Comparison of ENCODE assay signal across 17 cellular contexts in genomic region chr1:179984942-179985341, GRCh38.
"Had no signal": no experiment of that assay in that cellular context is flagged by ENCODE, and none has a peak within 500 bp of the region (broad histone marks: within the 10 kb centered on the region; RNA-seq: fewer than 3 reads in every experiment).

No MANE protein-coding gene starts in this region.

- H3K9me3 ChIP-seq: breast epithelium, psoas muscle, stomach had no signal

- DNase-seq: activated CD4-positive, alpha-beta T cell treated with anti-CD3 and anti-CD28 coated beads, Interleukin-2, amount 50 U/mL, for 48 hours; activated CD8-positive, alpha-beta memory T cell treated with anti-CD3 and anti-CD28 coated beads, Interleukin-2, amount 10 ng/mL, durations not matched to agents 7 days and 5 days; activated gamma-delta T cell treated with Interleukin-2 at 50 U/mL for 16 hours; foreskin keratinocyte; left ventricle myocardium inferior; mammary epithelial cell; naive B cell; psoas muscle; right cardiac atrium; stimulated activated CD4-positive, alpha-beta T cell treated with anti-CD3 and anti-CD28 coated beads, Interleukin-2, amount 100 ng/mL, for 24 hours; stomach; SW 1271; T-helper 2 cell; trophoblast cell; WERI-Rb-1 had no signal

- H3K36me3 ChIP-seq: breast epithelium had no signal

- H3K27ac ChIP-seq: breast epithelium, coronary artery, foreskin keratinocyte, left ventricle myocardium inferior, psoas muscle, stomach, WERI-Rb-1 had no signal

- H3K4me3 Mint-ChIP-seq: activated CD8-positive, alpha-beta memory T cell treated with anti-CD3 and anti-CD28 coated beads, Interleukin-2, amount 10 ng/mL, durations not matched to agents 7 days and 5 days; naive B cell had no signal

- H3K27me3 Mint-ChIP-seq: activated CD8-positive, alpha-beta memory T cell treated with anti-CD3 and anti-CD28 coated beads, Interleukin-2, amount 10 ng/mL, durations not matched to agents 7 days and 5 days; naive B cell had no signal

- H3K27ac Mint-ChIP-seq: activated CD8-positive, alpha-beta memory T cell treated with anti-CD3 and anti-CD28 coated beads, Interleukin-2, amount 10 ng/mL, durations not matched to agents 7 days and 5 days had no signal

- ATAC-seq: activated CD8-positive, alpha-beta memory T cell treated with anti-CD3 and anti-CD28 coated beads, Interleukin-2, amount 10 ng/mL, durations not matched to agents 7 days and 5 days; foreskin keratinocyte; psoas muscle; right cardiac atrium had no signal

- H3K27me3 ChIP-seq: breast epithelium, foreskin keratinocyte, stomach had no signal

- H3K4me3 ChIP-seq: breast epithelium, coronary artery, left ventricle myocardium inferior, psoas muscle, stomach had no signal

- H3K4me1 ChIP-seq: breast epithelium, foreskin keratinocyte had no signal
